In genomic region chrX:129845616-129846190, GRCh38 we compare ENCODE assay signal across 15 cellular contexts.
"Had no signal": no experiment of that assay in that cellular context is flagged by ENCODE, and none has a peak within 500 bp of the region (broad histone marks: within the 10 kb centered on the region; RNA-seq: fewer than 3 reads in every experiment).

No MANE protein-coding gene starts in this region.

- FAIRE-seq: colon, pancreas had no signal

- H3K27ac ChIP-seq: cardiac muscle cell, gastroesophageal sphincter, left ventricle myocardium inferior, pancreas, tibial artery had no signal

- H3K36me3 Mint-ChIP-seq: activated CD8-positive, alpha-beta memory T cell treated with anti-CD3 and anti-CD28 coated beads, Interleukin-2, amount 10 ng/mL, durations not matched to agents 7 days and 5 days; activated naive CD8-positive, alpha-beta T cell treated with anti-CD3 and anti-CD28 coated beads, Interleukin-2, amount 10 ng/mL, durations not matched to agents 7 days and 5 days had no signal

- H3K36me3 ChIP-seq: cardiac muscle cell, gastroesophageal sphincter, left ventricle myocardium inferior, pancreas, tibial artery had no signal

- ATAC-seq: activated CD8-positive, alpha-beta memory T cell treated with anti-CD3 and anti-CD28 coated beads, Interleukin-2, amount 10 ng/mL, durations not matched to agents 7 days and 5 days; gastroesophageal sphincter; pancreas had no signal

- H3K27ac Mint-ChIP-seq: activated CD8-positive, alpha-beta memory T cell treated with anti-CD3 and anti-CD28 coated beads, Interleukin-2, amount 10 ng/mL, durations not matched to agents 7 days and 5 days; activated naive CD8-positive, alpha-beta T cell treated with anti-CD3 and anti-CD28 coated beads, Interleukin-2, amount 10 ng/mL, durations not matched to agents 7 days and 5 days; activated T-cell treated with anti-CD3 and anti-CD28 coated beads, Interleukin-2, amount 50 U/mL, for 24 hours had no signal

- H3K4me3 ChIP-seq: cardiac muscle cell, gastroesophageal sphincter, left ventricle myocardium inferior, pancreas, tibial artery had no signal

- H3K4me3 Mint-ChIP-seq: activated CD8-positive, alpha-beta memory T cell treated with anti-CD3 and anti-CD28 coated beads, Interleukin-2, amount 10 ng/mL, durations not matched to agents 7 days and 5 days; activated naive CD8-positive, alpha-beta T cell treated with anti-CD3 and anti-CD28 coated beads, Interleukin-2, amount 10 ng/mL, durations not matched to agents 7 days and 5 days; activated T-cell treated with anti-CD3 and anti-CD28 coated beads, Interleukin-2, amount 50 U/mL, for 24 hours had no signal

- H3K9me3 ChIP-seq: gastroesophageal sphincter, left ventricle myocardium inferior, pancreas, tibial artery had no signal

- H3K9me3 Mint-ChIP-seq: activated naive CD8-positive, alpha-beta T cell treated with anti-CD3 and anti-CD28 coated beads, Interleukin-2, amount 10 ng/mL, durations not matched to agents 7 days and 5 days; activated T-cell treated with anti-CD3 and anti-CD28 coated beads, Interleukin-2, amount 50 U/mL, for 24 hours had no signal

- H3K27me3 Mint-ChIP-seq: activated CD8-positive, alpha-beta memory T cell treated with anti-CD3 and anti-CD28 coated beads, Interleukin-2, amount 10 ng/mL, durations not matched to agents 7 days and 5 days had no signal

- DNase-seq: activated CD4-positive, alpha-beta T cell treated with anti-CD3 and anti-CD28 coated beads for 1 hour; activated CD4-positive, alpha-beta T cell treated with anti-CD3 and anti-CD28 coated beads, Interleukin-2, amount 50 U/mL, for 48 hours; activated CD8-positive, alpha-beta memory T cell treated with anti-CD3 and anti-CD28 coated beads, Interleukin-2, amount 10 ng/mL, durations not matched to agents 7 days and 5 days; activated gamma-delta T cell; activated naive CD8-positive, alpha-beta T cell treated with anti-CD3 and anti-CD28 coated beads, Interleukin-2, amount 10 ng/mL, durations not matched to agents 7 days and 5 days; activated T-cell treated with anti-CD3 and anti-CD28 coated beads, Interleukin-2, amount 50 U/mL, for 24 hours; aorta; islet precursor cell; left ventricle myocardium inferior; pancreas; SW 1271; tibial artery had no signal

- H3K4me1 ChIP-seq: tibial artery had no signal

- H3K27me3 ChIP-seq: gastroesophageal sphincter, pancreas, tibial artery had no signal
